In genomic region chr17:78709119-78709681, GRCh38 we compare ENCODE assay signal across 8 cellular contexts.
DNase-seq lines count a peak whose midpoint lies in the region; ATAC-seq and TF ChIP-seq lines count a peak whose summit lies in the region.

No MANE protein-coding gene starts in this region.

- H4K20me1 ChIP-seq in BLaER1, result no peaks in the 10 kb centered on the region

- no peaks in the 10 kb centered on the region for H3K27me3 Mint-ChIP-seq in activated naive CD8-positive, alpha-beta T cell treated with anti-CD3 and anti-CD28 coated beads, Interleukin-2, amount 50 U/mL, for 24 hours

- no peaks in the 10 kb centered on the region for H3K9me3 Mint-ChIP-seq in activated naive CD8-positive, alpha-beta T cell treated with anti-CD3 and anti-CD28 coated beads, Interleukin-2, amount 50 U/mL, for 24 hours

- TF ChIP-seq CTCF in ascending aorta (IDR thresholded peaks at IDR 0.05) (no peak), brain microvascular endothelial cell (IDR thresholded peaks at IDR 0.05; ENCODE audit: low read depth, low read length, missing control alignments) (no peak)

- H3K36me3 ChIP-seq in BLaER1, result peaks cover 36% of the 10 kb centered on the region
- H3K36me3 ChIP-seq in ascending aorta, result peaks cover 4 to 12% of the 10 kb centered on the region in 2 donors
- H3K36me3 ChIP-seq in brain microvascular endothelial cell (replicated peaks), result no peaks in the 10 kb centered on the region

- H3K27ac Mint-ChIP-seq in activated naive CD8-positive, alpha-beta T cell treated with anti-CD3 and anti-CD28 coated beads, Interleukin-2, amount 50 U/mL, for 24 hours, result peak overlapping the region; percentile 78

- peaks cover 65% of the 10 kb centered on the region for H3K4me1 Mint-ChIP-seq in activated naive CD8-positive, alpha-beta T cell treated with anti-CD3 and anti-CD28 coated beads, Interleukin-2, amount 50 U/mL, for 24 hours

- H3K27ac ChIP-seq in BLaER1 (peak overlapping the region; percentile 71), ascending aorta (no peak overlapping the region), brain microvascular endothelial cell (no peak overlapping the region)

- H3K9me3 ChIP-seq in BLaER1, result no peaks in the 10 kb centered on the region
- no peaks in the 10 kb centered on the region for H3K9me3 ChIP-seq in ascending aorta

- DNase-seq in activated naive CD8-positive, alpha-beta T cell treated with anti-CD3 and anti-CD28 coated beads, Interleukin-2, amount 50 U/mL, for 24 hours, result no peak
- DNase-seq in ascending aorta (ENCODE audit: low spot score in 2 of 2), result no peak
- DNase-seq in NCI-H1436 treated with DMSO at 0.1 percent for 48 hours (lab: John Stamatoyannopoulos, UW), result no peak
- DNase-seq in SHP77 treated with DMSO at 0.1 percent for 48 hours (lab: John Stamatoyannopoulos, UW), result no peak
- no peak for DNase-seq in brain microvascular endothelial cell

- peak overlapping the region; percentile 52; the same call in 1 of the 2 replicates for H3K9ac ChIP-seq in BLaER1

- in situ Hi-C loops in brain microvascular endothelial cell (cut with HindIII; ENCODE audit: low pct_ligation_motif_present, low sequenced_read_pairs), result loop anchor here (25.0 kb wide), 1 partner anchor 222 kb away; no protein-coding TSS in a partner anchor

- H3K27me3 ChIP-seq in BLaER1 (no peaks in the 10 kb centered on the region), ascending aorta (no peaks in the 10 kb centered on the region), brain microvascular endothelial cell (replicated peaks) (no peaks in the 10 kb centered on the region)

- H3K36me3 Mint-ChIP-seq in activated naive CD8-positive, alpha-beta T cell treated with anti-CD3 and anti-CD28 coated beads, Interleukin-2, amount 50 U/mL, for 24 hours (ENCODE audit: low read depth), result peaks cover 21% of the 10 kb centered on the region

- no peak overlapping the region for H3K4me3 ChIP-seq in BLaER1
- H3K4me3 ChIP-seq in ascending aorta, result no peak overlapping the region
- no peak overlapping the region for H3K4me3 ChIP-seq in brain microvascular endothelial cell (ENCODE audit: low read depth, low read length)

- H3K4me2 ChIP-seq in BLaER1, result peak overlapping the region; percentile 77

- H3K4me1 ChIP-seq in BLaER1, result peaks cover 60% of the 10 kb centered on the region
- peaks cover 0 to 2% of the 10 kb centered on the region in 2 donors for H3K4me1 ChIP-seq in ascending aorta

- intact Hi-C loops in ascending aorta (cut with DNase I), result no loop called here

- peak overlapping the region; percentile 18 for H3K4me3 Mint-ChIP-seq in activated naive CD8-positive, alpha-beta T cell treated with anti-CD3 and anti-CD28 coated beads, Interleukin-2, amount 50 U/mL, for 24 hours

- ATAC-seq in GM18867 (IDR thresholded peaks at IDR 0.05; ENCODE audit: unreplicated experiment) (peak; percentile 45), HG03095 (IDR thresholded peaks at IDR 0.05; ENCODE audit: unreplicated experiment) (peak; percentile 57)
- peak; percentile 64 for ATAC-seq in activated naive CD8-positive, alpha-beta T cell treated with anti-CD3 and anti-CD28 coated beads, Interleukin-2, amount 50 U/mL, for 24 hours
